Comparison of ENCODE assay signal across 8 cellular contexts in genomic region chr16:3717235-3718018, GRCh38. TPM values are rescaled to one million over a fixed set of nuclear protein-coding genes. Genes with fewer than 3 reads are reported as not detected.
DNase-seq lines count a peak whose midpoint lies in the region; ATAC-seq, FAIRE-seq and TF ChIP-seq lines count a peak whose summit lies in the region.

TSS of gene TRAP1 (minus strand) at chr16:3717524. CDS start at chr16:3717508, 16 bp downstream.

- no peaks in the 10 kb centered on the region for H3K9me3 Mint-ChIP-seq in astrocyte (ENCODE audit: unreplicated experiment)

- H3K4me2 ChIP-seq in astrocyte (ENCODE audit: low read length), result peak within 1 kb of the TSS; percentile 96

- peak within 1 kb of the TSS; percentile 85 for H3K27ac ChIP-seq in astrocyte (ENCODE audit: low read depth, low read length)
- peak within 1 kb of the TSS; percentile 73 for H3K27ac ChIP-seq in vagina

- intact Hi-C loops in vagina (cut with DNase I), result no loop called here

- DNase-seq in GM12891 (ENCODE audit: insufficient read length, low spot score) (peak; percentile 91), NCI-H146 treated with DMSO at 0.1 percent for 48 hours (lab: John Stamatoyannopoulos, UW; ENCODE audit: unreplicated experiment) (peak; percentile 56), T-helper 9 cell (peak; percentile 95), astrocyte (ENCODE audit: low read depth) (peak; percentile 54), hepatic stellate cell (ENCODE audit: low spot score) (peak; percentile 94), renal cortical epithelial cell (ENCODE audit: low read depth) (peak; percentile 33), vagina (ENCODE audit: extremely low spot score in 2 of 2) (no peak)

- H3K4me3 ChIP-seq in astrocyte (ENCODE audit: insufficient read depth, low read depth, low read length) (peak within 1 kb of the TSS; percentile 74), vagina (peak within 1 kb of the TSS; percentile 95 to 98)

- peak within 1 kb of the TSS; percentile 92 for H3K4me3 Mint-ChIP-seq in astrocyte (ENCODE audit: unreplicated experiment)

- TF ChIP-seq CTCF in astrocyte (IDR thresholded peaks at IDR 0.05; ENCODE audit: insufficient read depth, low read depth, low read length) (no peak), vagina (IDR thresholded peaks at IDR 0.05) (no peak)

- no peaks in the 10 kb centered on the region for H3K27me3 Mint-ChIP-seq in astrocyte (ENCODE audit: low read depth, unreplicated experiment)

- peak; percentile 91 for FAIRE-seq in GM12891 (lab: Jason Lieb, UNC)
- FAIRE-seq in astrocyte (lab: Jason Lieb, UNC), result no peak

- peaks cover 7% of the 10 kb centered on the region for H3K36me3 Mint-ChIP-seq in astrocyte (ENCODE audit: low read depth, unreplicated experiment)

- peaks cover 10% of the 10 kb centered on the region for H3K4me1 Mint-ChIP-seq in astrocyte (ENCODE audit: low read depth, unreplicated experiment)

- TF ChIP-seq POLR2A in GM12891 (IDR thresholded peaks at IDR 0.05; ENCODE audit: low read depth, low read length), result peak; percentile 81; the same call in 1 of the 2 replicates
- peak in 1 of 2 donors; percentile 64 for TF ChIP-seq POLR2A in vagina (IDR thresholded peaks at IDR 0.05)

- peak within 1 kb of the TSS; percentile 93 for H3K27ac Mint-ChIP-seq in astrocyte (ENCODE audit: unreplicated experiment)

- H3K27me3 ChIP-seq in astrocyte (ENCODE audit: insufficient read depth, low read length) (no peaks in the 10 kb centered on the region), vagina (no peaks in the 10 kb centered on the region)

- H3K79me2 ChIP-seq in astrocyte (ENCODE audit: insufficient read depth, low read length), result peaks cover 44% of the 10 kb centered on the region

- H4K20me1 ChIP-seq in astrocyte (ENCODE audit: insufficient read depth, low read length), result peaks cover 23% of the 10 kb centered on the region

- H3K4me1 ChIP-seq in astrocyte (ENCODE audit: insufficient read depth, low read length), result peaks cover 14% of the 10 kb centered on the region
- H3K4me1 ChIP-seq in vagina, result peaks cover 26% of the 10 kb centered on the region

- ATAC-seq in HG02759 (IDR thresholded peaks at IDR 0.05; ENCODE audit: unreplicated experiment), result peak; percentile 93

- no peaks in the 10 kb centered on the region for H3K36me3 ChIP-seq in astrocyte (ENCODE audit: insufficient read depth, low read length)
- no peaks in the 10 kb centered on the region for H3K36me3 ChIP-seq in vagina

- H3K9me3 ChIP-seq in astrocyte (ENCODE audit: insufficient read depth, low read depth, low read length) (no peaks in the 10 kb centered on the region), vagina (no peaks in the 10 kb centered on the region)

- peak within 1 kb of the TSS; percentile 97 for H2AFZ ChIP-seq in astrocyte (ENCODE audit: low read depth, low read length)

- peak within 1 kb of the TSS; percentile 93 for H3K9ac ChIP-seq in astrocyte (ENCODE audit: low read length)

TF ChIP-seq in GM12891, 5 proteins besides CTCF, POLR2A, EP300 and RAD21:
- TF ChIP-seq POU2F2 (IDR thresholded peaks at IDR 0.05; ENCODE audit: low read depth, low read length) (no peak), POLR2AphosphoS5 (IDR thresholded peaks at IDR 0.05; ENCODE audit: low read depth, low read length) (peak; percentile 72), SPI1 (IDR thresholded peaks at IDR 0.05; ENCODE audit: low read depth, low read length) (0 out of 2 replicates have a peak, but pooled peaks have one; percentile 17), TAF1 (IDR thresholded peaks at IDR 0.05; ENCODE audit: low read depth, low read length) (peak; percentile 68), PAX5 (IDR thresholded peaks at IDR 0.05; ENCODE audit: insufficient read depth, low read length, severe bottlenecking) (peak; percentile 88)

RNA-seq across cellular contexts. Expression of gene TRAP1, which starts in this region (rescaled TPM):
- polyA plus RNA-seq in GM12891 (2012; ENCODE audit: low read depth, missing spikeins), result 153 TPM
- total RNA-seq in astrocyte (57.1 and 63.3 TPM in 2 replicates), renal cortical epithelial cell (54.2 and 57.1 TPM in 2 replicates), vagina (111 TPM)

Comparison
In these comparisons a context has a peak if more than half of its experiments do, and no peak if none do; other contexts are left out.
1. DNase-seq: peak in GM12891 (single experiment), NCI-H146 treated with DMSO at 0.1 percent for 48 hours (single experiment), T-helper 9 cell (single experiment), astrocyte (single experiment), hepatic stellate cell (single experiment) and renal cortical epithelial cell (single experiment); none in vagina (0 of 2).